In the genomic region with DNA sequence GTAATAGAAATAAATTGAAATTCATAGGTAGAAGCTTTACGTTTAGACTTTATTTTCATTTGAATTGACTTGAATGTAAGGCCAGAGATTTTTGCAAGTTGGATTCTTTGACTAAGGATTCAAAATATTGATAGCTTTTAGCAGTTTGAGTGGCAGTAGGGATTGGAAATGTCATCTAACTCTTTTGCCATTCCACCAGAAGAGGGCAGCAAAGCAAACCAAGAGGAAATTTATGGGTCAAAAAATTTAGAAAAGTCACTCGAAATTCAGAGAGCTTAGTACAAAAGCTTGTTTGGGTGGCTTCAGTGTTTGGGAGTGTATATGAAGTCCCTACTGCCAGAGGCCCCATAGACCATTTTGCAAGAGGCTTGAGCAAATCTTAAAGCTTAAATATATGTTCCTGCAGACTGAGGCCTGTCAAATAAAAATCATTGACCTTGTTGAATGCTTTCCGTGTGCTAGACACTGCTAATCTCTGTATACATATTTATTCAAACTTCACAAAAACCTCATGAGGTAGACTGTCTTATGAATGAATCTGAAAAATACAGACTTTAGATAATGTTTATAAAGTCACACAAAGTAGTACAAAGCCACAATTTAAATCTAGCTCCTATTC, we compare ENCODE assay signal across 7 cellular contexts. TPM values are rescaled to one million over a fixed set of nuclear protein-coding genes. Genes with fewer than 3 reads are reported as not detected.
DNase-seq lines count a peak whose midpoint lies in the region; ATAC-seq and TF ChIP-seq lines count a peak whose summit lies in the region.

No MANE protein-coding gene starts in this region.

- H3K9me3 Mint-ChIP-seq in memory B cell: no peaks in the 10 kb centered on the region

- intact Hi-C loops in OCI-LY7 (cut with micrococcal nuclease; ENCODE audit: unreplicated experiment): loop anchor here (10.0 kb wide), 1 partner anchor 573 kb away; no protein-coding TSS in a partner anchor

- no peaks in the 10 kb centered on the region for H3K9me3 ChIP-seq in OCI-LY7 (ENCODE audit: low read length)

- H2AFZ ChIP-seq in OCI-LY7 (ENCODE audit: low read length): no peak overlapping the region; the same call in 1 of the 2 replicates

- no peaks in the 10 kb centered on the region for H3K79me2 ChIP-seq in OCI-LY7 (ENCODE audit: insufficient read depth, low read depth, low read length)

- TF ChIP-seq CTCF in OCI-LY7 (conservative IDR thresholded peaks at IDR 0.05; ENCODE audit: low read length): peak; percentile 93

- H3K36me3 ChIP-seq in OCI-LY7 (ENCODE audit: insufficient read depth, low read length): no peaks in the 10 kb centered on the region

- no peak overlapping the region for H3K4me2 ChIP-seq in OCI-LY7 (ENCODE audit: low read length)

- peaks cover 5% of the 10 kb centered on the region for H3K36me3 Mint-ChIP-seq in memory B cell

- POLR2A ChIA-PET in OCI-LY7 (lab: Charles Lee): interaction anchor here (0.7 to 1.6 kb wide), 8 partner anchors 9 to 393 kb away, joined by 3 to 8 read pairs (median 3); no protein-coding TSS in a partner anchor

- no peak overlapping the region for H3K4me3 ChIP-seq in OCI-LY7 (ENCODE audit: low read depth, low read length, poor library complexity, severe bottlenecking)

- peak; percentile 38 for DNase-seq in D341Med (ENCODE audit: low spot score)
- peak; percentile 18 for DNase-seq in H4 (ENCODE audit: low spot score)
- peak; percentile 58 for DNase-seq in OCI-LY7 (ENCODE audit: low spot score)
- peak; percentile 50 for DNase-seq in cerebellum (ENCODE audit: low spot score)
- DNase-seq in memory B cell (ENCODE audit: low spot score in 2 of 2): peak; percentile 30 to 56

- no peaks in the 10 kb centered on the region for H3K4me1 ChIP-seq in OCI-LY7 (ENCODE audit: insufficient read depth, low read length, poor library complexity, severe bottlenecking)

- H3K4me1 Mint-ChIP-seq in memory B cell: no peaks in the 10 kb centered on the region

- no TSS peak for BruUV-seq in OCI-LY7 (replicated peaks; lab: Mats Ljungman, UMichigan)

- H3K27ac ChIP-seq in OCI-LY7 (ENCODE audit: low read depth, low read length, poor library complexity, severe bottlenecking): no peak overlapping the region

- no peak overlapping the region for H3K27ac Mint-ChIP-seq in memory B cell

- H3K27me3 Mint-ChIP-seq in memory B cell: no peaks in the 10 kb centered on the region

- no peak for ATAC-seq in memory B cell (ENCODE audit: low read depth)
- ATAC-seq in HG03139 (IDR thresholded peaks at IDR 0.05; ENCODE audit: unreplicated experiment): no peak
- ATAC-seq in GM18505 (IDR thresholded peaks at IDR 0.05; ENCODE audit: unreplicated experiment): no peak

- CTCF ChIA-PET in OCI-LY7 (lab: Charles Lee; ENCODE audit: unreplicated experiment): interaction anchor here (0.8 kb wide), 1 partner anchor 20 kb away, joined by 3 read pairs; no protein-coding TSS in a partner anchor

- no peaks in the 10 kb centered on the region for H3K9me2 ChIP-seq in OCI-LY7 (ENCODE audit: insufficient read depth, low read length)

- no peak overlapping the region for H3K4me3 Mint-ChIP-seq in memory B cell

- no peak for TF ChIP-seq POLR2A in GM18505 (IDR thresholded peaks at IDR 0.05; ENCODE audit: borderline replicate concordance, extremely low read depth, insufficient read depth, insufficient read length)

- H4K20me1 ChIP-seq in OCI-LY7 (ENCODE audit: insufficient read depth, low read length): no peaks in the 10 kb centered on the region

RNA-seq across cellular contexts. Expression of a gene that starts 44.6 kb away (rescaled TPM):
- 9.9 and 25.6 TPM in 2 replicates for total RNA-seq in H4 (2014; rRNA removed; shearing (Covaris generic))
- 23.3 and 27.4 TPM in 2 replicates for total RNA-seq in OCI-LY7 (2014; rRNA removed; shearing (Covaris generic))
- 30.0 and 30.4 TPM in 2 replicates for total RNA-seq in OCI-LY7 (2022)
- total RNA-seq in cerebellum: 44.7 TPM
